8 cellular contexts compared by ENCODE assay signal in the genomic region with DNA sequence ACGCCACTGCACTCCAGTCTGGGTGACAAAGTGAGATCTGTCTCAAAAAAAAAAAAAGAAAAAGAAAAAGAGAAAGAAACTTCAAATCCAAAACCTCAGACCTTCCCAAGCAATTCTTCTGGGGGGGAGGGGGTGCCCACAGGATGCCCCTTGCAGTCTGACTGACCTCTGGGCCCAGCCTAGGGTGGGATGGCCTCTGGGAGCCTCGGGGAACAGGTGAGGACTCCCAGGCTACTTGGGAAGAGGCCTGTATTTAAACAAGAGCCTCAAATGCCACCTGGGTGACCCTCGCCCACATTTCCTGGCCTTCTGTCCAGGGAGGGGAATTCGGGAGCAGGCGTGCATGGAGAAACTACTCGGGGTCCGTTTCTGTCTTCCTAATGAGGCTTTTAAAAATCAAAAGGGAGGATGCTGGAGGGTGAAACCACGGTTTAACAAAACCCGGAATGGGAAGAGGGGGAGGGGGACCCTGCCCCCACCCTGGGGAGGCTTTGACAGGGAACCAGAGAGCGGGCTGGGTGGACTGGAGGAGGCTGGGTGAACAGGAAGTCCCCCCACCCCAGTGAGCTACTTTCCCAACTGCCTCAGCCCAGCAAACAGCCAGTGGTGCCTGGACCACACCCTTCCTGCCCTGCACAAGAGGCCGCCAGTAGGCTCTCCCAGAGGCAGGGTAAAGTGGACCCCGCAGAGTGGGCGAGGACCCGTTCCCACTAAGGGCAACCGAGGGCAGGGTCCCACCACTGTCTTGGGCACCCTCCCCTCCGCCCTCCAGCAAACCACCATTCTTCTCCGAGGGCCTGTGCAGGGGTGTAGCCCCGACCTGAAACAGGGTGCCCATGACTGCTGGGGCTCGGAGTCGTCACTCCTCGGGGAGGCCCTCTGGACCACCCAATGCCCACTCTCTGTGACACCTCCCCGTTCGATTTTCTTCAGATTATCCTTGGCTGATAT. TPM values are rescaled to one million over a fixed set of nuclear protein-coding genes. Genes with fewer than 3 reads are reported as not detected.
DNase-seq lines count a peak whose midpoint lies in the region; ATAC-seq and TF ChIP-seq lines count a peak whose summit lies in the region.

No MANE protein-coding gene starts in this region.

- H3K9me3 ChIP-seq in esophagus squamous epithelium (no peaks in the 10 kb centered on the region), spleen (no peaks in the 10 kb centered on the region)

- intact Hi-C loops in esophagus squamous epithelium (cut with DNase I) = no loop called here
- intact Hi-C loops in spleen (cut with DNase I; ENCODE audit: low total_unique reads) = no loop called here

- TF ChIP-seq CTCF in GM23338 (conservative IDR thresholded peaks at IDR 0.05; ENCODE audit: low read depth in 2 of 2) = no peak
- no peak for TF ChIP-seq CTCF in esophagus squamous epithelium (IDR thresholded peaks at IDR 0.05)
- no peak for TF ChIP-seq CTCF in spleen (IDR thresholded peaks at IDR 0.05 in 8 of 11, conservative IDR thresholded peaks at IDR 0.05 in 3 of 11)

- peaks cover 44% of the 10 kb centered on the region for H3K27me3 Mint-ChIP-seq in GM23338 (ENCODE audit: insufficient read depth, low read depth, poor library complexity)

- peak overlapping the region; percentile 79 for H3K4me2 ChIP-seq in GM23338

- H3K9me2 ChIP-seq in GM23338 (ENCODE audit: insufficient read depth) = no peaks in the 10 kb centered on the region

- H3K4me3 Mint-ChIP-seq in GM23338 = peak overlapping the region; percentile 64

- H3K36me3 ChIP-seq in GM23338 (ENCODE audit: insufficient read depth) (no peaks in the 10 kb centered on the region), esophagus squamous epithelium (no peaks in the 10 kb centered on the region), spleen (peaks cover 0 to 10% (median 0%) of the 10 kb centered on the region in 6 donors)

- no peak overlapping the region for H2AFZ ChIP-seq in GM23338

- H3F3A ChIP-seq in GM23338 (replicated peaks; ENCODE audit: low read depth) = 0 out of 2 replicates have a peak, but pooled peaks cover 8% of the 10 kb centered on the region

- peaks cover 15% of the 10 kb centered on the region for H4K20me1 ChIP-seq in GM23338 (replicated peaks; ENCODE audit: insufficient read depth)

- H3K27ac ChIP-seq in GM23338 (ENCODE audit: low read depth) = no peak overlapping the region
- H3K27ac ChIP-seq in esophagus squamous epithelium = peak overlapping the region; percentile 73 to 91 (median 78)
- H3K27ac ChIP-seq in spleen = peak overlapping the region; percentile 48 to 98 (median 96)

- TF ChIP-seq POLR2A in esophagus squamous epithelium (IDR thresholded peaks at IDR 0.05) = peak in 2 of 4 donors; percentile 12 to 30
- TF ChIP-seq POLR2A in spleen (IDR thresholded peaks at IDR 0.05) = no peak

- H3K4me3 ChIP-seq in GM23338 (peak overlapping the region; percentile 64), esophagus squamous epithelium (peak overlapping the region; percentile 43 to 81 (median 62)), spleen (peak overlapping the region in 7 of 8 donors; percentile 58 to 90 (median 81))

- H3K4me1 Mint-ChIP-seq in GM23338 = peaks cover 23% of the 10 kb centered on the region

- H3K36me3 Mint-ChIP-seq in GM23338 (ENCODE audit: low read depth) = peaks cover 3% of the 10 kb centered on the region; the same call in 2 of the 3 replicates

- 32 to 34% methylated on average over 14 to 17 of the region's 23 CpGs for WGBS in esophagus squamous epithelium, 2 donors
- 7 to 26% (median 13%) methylated on average over 18 to 23 of the region's 23 CpGs for WGBS in spleen, 5 donors

- H3K4me1 ChIP-seq in GM23338 (ENCODE audit: insufficient read depth) (peaks cover 7% of the 10 kb centered on the region), esophagus squamous epithelium (peaks cover 32 to 44% (median 36%) of the 10 kb centered on the region in 3 donors), spleen (peaks cover 31 to 57% (median 48%) of the 10 kb centered on the region in 6 donors)

- no peak for DNase-seq in GM23338 (ENCODE audit: low spot score)
- peak; percentile 76 for DNase-seq in SKM-1 treated with dmso at 0.1 percent for 144 hours (lab: John Stamatoyannopoulos, UW; ENCODE audit: unreplicated experiment)
- no peak for DNase-seq in esophagus squamous epithelium (lab: John Stamatoyannopoulos, UW)
- DNase-seq in spleen = peak; percentile 93
- DNase-seq in GOT3 (lab: John Stamatoyannopoulos, UW) = no peak
- no peak for DNase-seq in NCI-H2171 (lab: John Stamatoyannopoulos, UW)
- no peak for DNase-seq in NCI-H2171 treated with DMSO at 0.1 percent for 48 hours (lab: John Stamatoyannopoulos, UW)

- H3K27ac Mint-ChIP-seq in GM23338 = no peak overlapping the region

- H3K9me3 Mint-ChIP-seq in GM23338 = no peaks in the 10 kb centered on the region; the same call in 2 of the 3 replicates

- peak; percentile 15 for ATAC-seq in GM23338
- ATAC-seq in HG03045 (IDR thresholded peaks at IDR 0.05; ENCODE audit: unreplicated experiment) = no peak

- H3K27me3 ChIP-seq in GM23338 (ENCODE audit: insufficient read depth) = peaks cover 60% of the 10 kb centered on the region
- peaks cover 0 to 37% (median 0%) of the 10 kb centered on the region in 4 donors for H3K27me3 ChIP-seq in esophagus squamous epithelium
- no peaks in the 10 kb centered on the region for H3K27me3 ChIP-seq in spleen (replicated peaks in 1 of 7)

- H3K79me2 ChIP-seq in GM23338 (replicated peaks; ENCODE audit: insufficient read depth) = peaks cover 26% of the 10 kb centered on the region

TF ChIP-seq in GM23338, 12 proteins besides CTCF, POLR2A, EP300 and RAD21 (continues in another document):
- TF ChIP-seq CREB1 (CRISPR knock-in tag; IDR thresholded peaks at IDR 0.05; ENCODE audit: low read depth) (no peak), JUNB (IDR thresholded peaks at IDR 0.05; ENCODE audit: unreplicated experiment) (no peak), EZH2 (IDR thresholded peaks at IDR 0.05; ENCODE audit: low read depth, unreplicated experiment) (peak; percentile 53)
- TF ChIP-seq, protein P1, sequence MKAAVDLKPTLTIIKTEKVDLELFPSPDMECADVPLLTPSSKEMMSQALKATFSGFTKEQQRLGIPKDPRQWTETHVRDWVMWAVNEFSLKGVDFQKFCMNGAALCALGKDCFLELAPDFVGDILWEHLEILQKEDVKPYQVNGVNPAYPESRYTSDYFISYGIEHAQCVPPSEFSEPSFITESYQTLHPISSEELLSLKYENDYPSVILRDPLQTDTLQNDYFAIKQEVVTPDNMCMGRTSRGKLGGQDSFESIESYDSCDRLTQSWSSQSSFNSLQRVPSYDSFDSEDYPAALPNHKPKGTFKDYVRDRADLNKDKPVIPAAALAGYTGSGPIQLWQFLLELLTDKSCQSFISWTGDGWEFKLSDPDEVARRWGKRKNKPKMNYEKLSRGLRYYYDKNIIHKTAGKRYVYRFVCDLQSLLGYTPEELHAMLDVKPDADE (IDR thresholded peaks at IDR 0.05) = no peak

RNA-seq across cellular contexts. Expression of a gene that starts 1.5 kb away (rescaled TPM):
- total RNA-seq in GM23338 (2014; rRNA removed; shearing (Covaris generic)) = 65.9 and 89.8 TPM in 2 replicates
- polyA plus RNA-seq in GM23338 (2016; fragmentation: Nextera tagmentation; extraction: Ambion mirVana) = 29.5 and 37.8 TPM in 2 replicates
- 10 to 100 TPM in 3 of 4 donors, 1 to 10 TPM in 1; 5.9 to 34.3 (median 23.4) TPM for total RNA-seq in esophagus squamous epithelium
- total RNA-seq in spleen = 100 to 1,000 TPM in 1 of 7 donors, 10 to 100 TPM in 6; 28.3 to 161 (median 60.4) TPM
- 10 to 100 TPM; 14.3 to 40.3 (median 22.3) TPM for polyA plus RNA-seq in spleen

Comparison
In these comparisons a context has a peak if more than half of its experiments do, and no peak if none do; other contexts are left out.
1. DNase-seq: peak in SKM-1 treated with dmso at 0.1 percent for 144 hours (single experiment) and spleen (single experiment); none in GM23338 (single experiment), esophagus squamous epithelium (single experiment), GOT3 (single experiment), NCI-H2171 (single experiment) and NCI-H2171 treated with DMSO at 0.1 percent for 48 hours (single experiment).
2. Peak in every context shown above with its lines, with median percentiles within 50 percentile points of each other: H3K4me3 ChIP-seq.